Comparison of ENCODE assay signal across 23 cellular contexts in the genomic region with DNA sequence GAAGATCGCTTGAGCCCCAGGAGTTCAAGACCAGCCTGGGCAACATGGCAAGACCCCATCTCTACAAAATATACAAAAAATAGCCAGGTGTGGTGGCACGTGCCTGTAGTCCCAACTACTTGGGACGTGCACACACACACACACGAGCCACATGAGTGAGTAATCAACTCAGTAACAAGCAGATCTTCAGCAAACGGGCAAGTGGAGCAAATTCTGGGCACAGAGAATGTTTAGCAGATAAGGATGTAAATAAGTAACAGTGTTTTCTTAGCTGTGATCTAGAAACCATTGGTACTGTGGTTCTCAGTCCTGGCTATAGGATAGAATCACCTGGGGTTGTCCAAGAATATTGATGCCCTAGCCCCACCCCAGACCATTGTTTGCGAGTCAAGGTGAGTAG.
"Had no signal": no experiment of that assay in that cellular context is flagged by ENCODE, and none has a peak within 500 bp of the region (broad histone marks: within the 10 kb centered on the region; RNA-seq: fewer than 3 reads in every experiment).

No MANE protein-coding gene starts in this region.

- H3K36me3 Mint-ChIP-seq: natural killer cell treated with Interleukin-12 subunit alpha and Interleukin-12 subunit beta and Interleukin-15 and Interleukin-18, amount 100 ng/mL, for 72 hours had no signal

- DNase-seq: activated CD4-positive, alpha-beta T cell treated with anti-CD3 and anti-CD28 coated beads, Interleukin-2, amount 50 U/mL, for 1 hour; activated CD4-positive, CD25-positive, alpha-beta regulatory T cell treated with anti-CD3 and anti-CD28 coated beads, Interleukin-2, amount 50 U/mL, for 72 hours; activated CD8-positive, alpha-beta memory T cell treated with anti-CD3 and anti-CD28 coated beads for 24 hours; activated CD8-positive, alpha-beta memory T cell treated with anti-CD3 and anti-CD28 coated beads, Interleukin-2, amount 50 U/mL, for 4 hours; activated naive CD8-positive, alpha-beta T cell treated with anti-CD3 and anti-CD28 coated beads, Interleukin-2, amount 10 ng/mL, durations not matched to agents 7 days and 5 days; activated T-cell treated with anti-CD3 and anti-CD28 coated beads, Interleukin-2, amount 50 U/mL, for 24 hours; amygdala; effector CD8-positive, alpha-beta T cell; erythroblast; foreskin keratinocyte; immature natural killer cell; kidney glomerular epithelial cell; left ventricle myocardium inferior; psoas muscle; right cardiac atrium; stimulated activated CD4-positive, alpha-beta T cell treated with anti-CD3 and anti-CD28 coated beads, Interleukin-1b, Interleukin-23, amount 100 ng/mL, for 48 hours; upper lobe of left lung; WERI-Rb-1 had no signal

- H3K9me3 ChIP-seq: left ventricle myocardium inferior, psoas muscle, upper lobe of left lung had no signal

- H3K4me3 Mint-ChIP-seq: activated naive CD8-positive, alpha-beta T cell treated with anti-CD3 and anti-CD28 coated beads, Interleukin-2, amount 10 ng/mL, durations not matched to agents 7 days and 5 days; activated T-cell treated with anti-CD3 and anti-CD28 coated beads, Interleukin-2, amount 50 U/mL, for 24 hours; activated T-helper 17 cell treated with anti-CD3 and anti-CD28 coated beads, Interleukin-2, amount 50 U/mL, for 72 hours; dendritic cell treated with granulocyte-macrophage colony-stimulating factor and Interleukin-4, amounts not matched to agents 40 ng/mL and 50 ng/mL, for 4 days; immature natural killer cell; natural killer cell treated with Interleukin-12 subunit alpha and Interleukin-12 subunit beta and Interleukin-15 and Interleukin-18, amount 100 ng/mL, for 72 hours had no signal

- H3K27me3 Mint-ChIP-seq: activated naive CD8-positive, alpha-beta T cell treated with anti-CD3 and anti-CD28 coated beads, Interleukin-2, amount 10 ng/mL, durations not matched to agents 7 days and 5 days; activated T-cell treated with anti-CD3 and anti-CD28 coated beads, Interleukin-2, amount 50 U/mL, for 24 hours; activated T-helper 17 cell treated with anti-CD3 and anti-CD28 coated beads, Interleukin-2, amount 50 U/mL, for 72 hours; dendritic cell treated with granulocyte-macrophage colony-stimulating factor and Interleukin-4, amounts not matched to agents 40 ng/mL and 50 ng/mL, for 4 days; natural killer cell treated with Interleukin-12 subunit alpha and Interleukin-12 subunit beta and Interleukin-15 and Interleukin-18, amount 100 ng/mL, for 72 hours had no signal

- ATAC-seq: activated T-helper 17 cell treated with anti-CD3 and anti-CD28 coated beads, Interleukin-2, amount 50 U/mL, for 72 hours; foreskin keratinocyte; natural killer cell treated with Interleukin-12 subunit alpha and Interleukin-12 subunit beta and Interleukin-15 and Interleukin-18, amount 100 ng/mL, for 72 hours; psoas muscle; right cardiac atrium; SK-N-SH treated with all-trans-retinoic acid at 6 μM for 48 hours had no signal

- H3K9me3 Mint-ChIP-seq: activated T-cell treated with anti-CD3 and anti-CD28 coated beads, Interleukin-2, amount 50 U/mL, for 24 hours; activated T-helper 17 cell treated with anti-CD3 and anti-CD28 coated beads, Interleukin-2, amount 50 U/mL, for 72 hours; dendritic cell treated with granulocyte-macrophage colony-stimulating factor and Interleukin-4, amounts not matched to agents 40 ng/mL and 50 ng/mL, for 4 days; immature natural killer cell; natural killer cell treated with Interleukin-12 subunit alpha and Interleukin-12 subunit beta and Interleukin-15 and Interleukin-18, amount 100 ng/mL, for 72 hours had no signal

- H3K4me3 ChIP-seq: left ventricle myocardium inferior, psoas muscle, upper lobe of left lung had no signal

- H3K27ac Mint-ChIP-seq: activated T-cell treated with anti-CD3 and anti-CD28 coated beads, Interleukin-2, amount 50 U/mL, for 24 hours; activated T-helper 17 cell treated with anti-CD3 and anti-CD28 coated beads, Interleukin-2, amount 50 U/mL, for 72 hours; dendritic cell treated with granulocyte-macrophage colony-stimulating factor and Interleukin-4, amounts not matched to agents 40 ng/mL and 50 ng/mL, for 4 days; immature natural killer cell; natural killer cell treated with Interleukin-12 subunit alpha and Interleukin-12 subunit beta and Interleukin-15 and Interleukin-18, amount 100 ng/mL, for 72 hours had no signal

- H3K27ac ChIP-seq: foreskin keratinocyte, left ventricle myocardium inferior, psoas muscle, upper lobe of left lung, WERI-Rb-1 had no signal

- FAIRE-seq: TTC549 had no signal

- H3K4me1 ChIP-seq: foreskin keratinocyte, psoas muscle had no signal

- H3K36me3 ChIP-seq: WERI-Rb-1 had no signal

- H3K27me3 ChIP-seq: foreskin keratinocyte, upper lobe of left lung had no signal
